Comparison of ENCODE assay signal across 1 cellular context in genomic region chr11:18590573-18590972, GRCh38.
A peak's percentile ranks its signal among the peaks of the same experiment; 100 is the strongest.
TF ChIP-seq lines count a peak whose summit lies in the region.

No MANE protein-coding gene starts in this region.

TF ChIP-seq in HepG2, 621 proteins besides CTCF, POLR2A, EP300 and RAD21:
- TF ChIP-seq SOX6 (IDR thresholded peaks at IDR 0.05), result no peak
- 0 out of 2 replicates have a peak, but pooled peaks have one; percentile 11 for TF ChIP-seq SOX6 (CRISPR knock-in tag; IDR thresholded peaks at IDR 0.05)
- TF ChIP-seq ZNF720 (CRISPR knock-in tag; IDR thresholded peaks at IDR 0.05), result no peak
- no peak for TF ChIP-seq ZNF709 (CRISPR knock-in tag; IDR thresholded peaks at IDR 0.05)
- TF ChIP-seq ZZZ3 (CRISPR knock-in tag; IDR thresholded peaks at IDR 0.05; ENCODE audit: borderline replicate concordance), result no peak
- TF ChIP-seq ZFP90 (CRISPR knock-in tag; IDR thresholded peaks at IDR 0.05; ENCODE audit: borderline replicate concordance), result no peak
- no peak for TF ChIP-seq AKAP8 (CRISPR knock-in tag; IDR thresholded peaks at IDR 0.05)
- no peak for TF ChIP-seq ZNF225 (CRISPR knock-in tag; IDR thresholded peaks at IDR 0.05)
- TF ChIP-seq POGK (CRISPR knock-in tag; conservative IDR thresholded peaks at IDR 0.05), result no peak
- peak; percentile 54; the same call in 1 of the 2 replicates for TF ChIP-seq ZNF121 (CRISPR knock-in tag; IDR thresholded peaks at IDR 0.05)
- no peak for TF ChIP-seq DPF2 (CRISPR knock-in tag; IDR thresholded peaks at IDR 0.05; ENCODE audit: borderline replicate concordance, low read depth)
- no peak for TF ChIP-seq ZBTB43 (CRISPR knock-in tag; conservative IDR thresholded peaks at IDR 0.05)
- TF ChIP-seq SAP130 (CRISPR knock-in tag; IDR thresholded peaks at IDR 0.05; ENCODE audit: low read depth), result 0 out of 2 replicates have a peak, but pooled peaks have one; percentile 29
- TF ChIP-seq SOX13 (IDR thresholded peaks at IDR 0.05), result no peak
- peak in 1 of 2 experiments; percentile 41; a peak in 1 of 4 replicates for TF ChIP-seq SOX13 (CRISPR knock-in tag; conservative IDR thresholded peaks at IDR 0.05 in 1 of 2, IDR thresholded peaks at IDR 0.05 in 1 of 2)
- TF ChIP-seq POLR2AphosphoS5 (IDR thresholded peaks at IDR 0.05; ENCODE audit: low read depth, low read length), result no peak
- no peak for TF ChIP-seq FOXA3 (CRISPR knock-in tag; IDR thresholded peaks at IDR 0.05)
- TF ChIP-seq REPIN1 (CRISPR knock-in tag; IDR thresholded peaks at IDR 0.05; ENCODE audit: borderline replicate concordance, low read depth), result no peak
- TF ChIP-seq, protein P1, sequence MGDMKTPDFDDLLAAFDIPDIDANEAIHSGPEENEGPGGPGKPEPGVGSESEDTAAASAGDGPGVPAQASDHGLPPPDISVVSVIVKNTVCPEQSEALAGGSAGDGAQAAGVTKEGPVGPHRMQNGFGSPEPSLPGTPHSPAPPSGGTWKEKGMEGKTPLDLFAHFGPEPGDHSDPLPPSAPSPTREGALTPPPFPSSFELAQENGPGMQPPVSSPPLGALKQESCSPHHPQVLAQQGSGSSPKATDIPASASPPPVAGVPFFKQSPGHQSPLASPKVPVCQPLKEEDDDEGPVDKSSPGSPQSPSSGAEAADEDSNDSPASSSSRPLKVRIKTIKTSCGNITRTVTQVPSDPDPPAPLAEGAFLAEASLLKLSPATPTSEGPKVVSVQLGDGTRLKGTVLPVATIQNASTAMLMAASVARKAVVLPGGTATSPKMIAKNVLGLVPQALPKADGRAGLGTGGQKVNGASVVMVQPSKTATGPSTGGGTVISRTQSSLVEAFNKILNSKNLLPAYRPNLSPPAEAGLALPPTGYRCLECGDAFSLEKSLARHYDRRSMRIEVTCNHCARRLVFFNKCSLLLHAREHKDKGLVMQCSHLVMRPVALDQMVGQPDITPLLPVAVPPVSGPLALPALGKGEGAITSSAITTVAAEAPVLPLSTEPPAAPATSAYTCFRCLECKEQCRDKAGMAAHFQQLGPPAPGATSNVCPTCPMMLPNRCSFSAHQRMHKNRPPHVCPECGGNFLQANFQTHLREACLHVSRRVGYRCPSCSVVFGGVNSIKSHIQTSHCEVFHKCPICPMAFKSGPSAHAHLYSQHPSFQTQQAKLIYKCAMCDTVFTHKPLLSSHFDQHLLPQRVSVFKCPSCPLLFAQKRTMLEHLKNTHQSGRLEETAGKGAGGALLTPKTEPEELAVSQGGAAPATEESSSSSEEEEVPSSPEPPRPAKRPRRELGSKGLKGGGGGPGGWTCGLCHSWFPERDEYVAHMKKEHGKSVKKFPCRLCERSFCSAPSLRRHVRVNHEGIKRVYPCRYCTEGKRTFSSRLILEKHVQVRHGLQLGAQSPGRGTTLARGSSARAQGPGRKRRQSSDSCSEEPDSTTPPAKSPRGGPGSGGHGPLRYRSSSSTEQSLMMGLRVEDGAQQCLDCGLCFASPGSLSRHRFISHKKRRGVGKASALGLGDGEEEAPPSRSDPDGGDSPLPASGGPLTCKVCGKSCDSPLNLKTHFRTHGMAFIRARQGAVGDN (CRISPR knock-in tag; IDR thresholded peaks at IDR 0.05), result no peak
